2 cellular contexts compared by ENCODE assay signal in the genomic region with DNA sequence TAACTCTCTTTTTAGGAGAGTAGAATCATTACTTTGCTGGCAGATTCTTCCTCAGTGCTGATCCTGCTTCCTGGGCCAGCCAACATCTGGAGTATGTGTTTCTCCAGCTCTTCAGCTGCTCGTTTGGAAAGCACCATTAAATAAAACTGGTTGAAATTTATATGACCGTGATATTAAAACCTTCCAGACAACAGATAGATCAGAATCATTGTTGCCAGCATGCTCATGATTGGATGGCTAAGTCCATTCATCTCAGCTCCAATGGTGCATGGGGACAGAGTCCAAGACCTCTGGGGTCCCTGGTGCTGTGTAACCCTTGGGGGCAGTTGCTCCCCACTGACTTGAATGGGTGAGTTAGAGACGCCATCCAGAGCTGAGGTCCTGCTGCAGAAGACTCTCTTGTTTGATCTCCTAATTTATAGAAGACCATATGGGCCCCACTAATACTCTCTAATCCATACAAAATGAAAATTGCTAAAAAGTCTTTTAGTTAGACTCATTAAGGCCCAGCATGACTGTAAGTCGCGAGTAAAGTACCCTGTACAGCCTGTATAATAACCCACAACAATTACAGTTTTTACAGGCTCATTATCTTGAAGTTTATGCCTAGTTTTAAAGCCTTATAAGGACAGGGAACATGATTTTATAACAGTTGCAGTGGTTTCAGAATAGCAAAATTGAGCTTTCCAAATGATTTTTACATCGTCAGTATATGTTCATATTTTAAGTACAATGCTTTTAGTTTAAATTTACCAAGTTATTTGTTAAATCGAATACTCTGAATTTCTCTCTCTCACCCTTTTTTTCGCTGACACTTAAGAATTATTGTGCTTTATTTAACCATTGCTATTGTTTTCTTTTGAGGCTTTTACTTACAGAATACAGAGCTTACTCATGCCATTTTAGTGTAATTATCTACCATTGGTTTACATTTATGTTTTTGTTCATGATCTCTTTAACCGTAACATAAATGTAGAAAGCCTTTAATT.
TF ChIP-seq lines count a peak whose summit lies in the region.

No MANE protein-coding gene starts in this region.

TF ChIP-seq in GM23338, 12 proteins besides CTCF, POLR2A, EP300 and RAD21 (continued from another document and continues in another):
- TF ChIP-seq, protein P1, sequence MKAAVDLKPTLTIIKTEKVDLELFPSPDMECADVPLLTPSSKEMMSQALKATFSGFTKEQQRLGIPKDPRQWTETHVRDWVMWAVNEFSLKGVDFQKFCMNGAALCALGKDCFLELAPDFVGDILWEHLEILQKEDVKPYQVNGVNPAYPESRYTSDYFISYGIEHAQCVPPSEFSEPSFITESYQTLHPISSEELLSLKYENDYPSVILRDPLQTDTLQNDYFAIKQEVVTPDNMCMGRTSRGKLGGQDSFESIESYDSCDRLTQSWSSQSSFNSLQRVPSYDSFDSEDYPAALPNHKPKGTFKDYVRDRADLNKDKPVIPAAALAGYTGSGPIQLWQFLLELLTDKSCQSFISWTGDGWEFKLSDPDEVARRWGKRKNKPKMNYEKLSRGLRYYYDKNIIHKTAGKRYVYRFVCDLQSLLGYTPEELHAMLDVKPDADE (IDR thresholded peaks at IDR 0.05), result no peak
- TF ChIP-seq, protein P2, sequence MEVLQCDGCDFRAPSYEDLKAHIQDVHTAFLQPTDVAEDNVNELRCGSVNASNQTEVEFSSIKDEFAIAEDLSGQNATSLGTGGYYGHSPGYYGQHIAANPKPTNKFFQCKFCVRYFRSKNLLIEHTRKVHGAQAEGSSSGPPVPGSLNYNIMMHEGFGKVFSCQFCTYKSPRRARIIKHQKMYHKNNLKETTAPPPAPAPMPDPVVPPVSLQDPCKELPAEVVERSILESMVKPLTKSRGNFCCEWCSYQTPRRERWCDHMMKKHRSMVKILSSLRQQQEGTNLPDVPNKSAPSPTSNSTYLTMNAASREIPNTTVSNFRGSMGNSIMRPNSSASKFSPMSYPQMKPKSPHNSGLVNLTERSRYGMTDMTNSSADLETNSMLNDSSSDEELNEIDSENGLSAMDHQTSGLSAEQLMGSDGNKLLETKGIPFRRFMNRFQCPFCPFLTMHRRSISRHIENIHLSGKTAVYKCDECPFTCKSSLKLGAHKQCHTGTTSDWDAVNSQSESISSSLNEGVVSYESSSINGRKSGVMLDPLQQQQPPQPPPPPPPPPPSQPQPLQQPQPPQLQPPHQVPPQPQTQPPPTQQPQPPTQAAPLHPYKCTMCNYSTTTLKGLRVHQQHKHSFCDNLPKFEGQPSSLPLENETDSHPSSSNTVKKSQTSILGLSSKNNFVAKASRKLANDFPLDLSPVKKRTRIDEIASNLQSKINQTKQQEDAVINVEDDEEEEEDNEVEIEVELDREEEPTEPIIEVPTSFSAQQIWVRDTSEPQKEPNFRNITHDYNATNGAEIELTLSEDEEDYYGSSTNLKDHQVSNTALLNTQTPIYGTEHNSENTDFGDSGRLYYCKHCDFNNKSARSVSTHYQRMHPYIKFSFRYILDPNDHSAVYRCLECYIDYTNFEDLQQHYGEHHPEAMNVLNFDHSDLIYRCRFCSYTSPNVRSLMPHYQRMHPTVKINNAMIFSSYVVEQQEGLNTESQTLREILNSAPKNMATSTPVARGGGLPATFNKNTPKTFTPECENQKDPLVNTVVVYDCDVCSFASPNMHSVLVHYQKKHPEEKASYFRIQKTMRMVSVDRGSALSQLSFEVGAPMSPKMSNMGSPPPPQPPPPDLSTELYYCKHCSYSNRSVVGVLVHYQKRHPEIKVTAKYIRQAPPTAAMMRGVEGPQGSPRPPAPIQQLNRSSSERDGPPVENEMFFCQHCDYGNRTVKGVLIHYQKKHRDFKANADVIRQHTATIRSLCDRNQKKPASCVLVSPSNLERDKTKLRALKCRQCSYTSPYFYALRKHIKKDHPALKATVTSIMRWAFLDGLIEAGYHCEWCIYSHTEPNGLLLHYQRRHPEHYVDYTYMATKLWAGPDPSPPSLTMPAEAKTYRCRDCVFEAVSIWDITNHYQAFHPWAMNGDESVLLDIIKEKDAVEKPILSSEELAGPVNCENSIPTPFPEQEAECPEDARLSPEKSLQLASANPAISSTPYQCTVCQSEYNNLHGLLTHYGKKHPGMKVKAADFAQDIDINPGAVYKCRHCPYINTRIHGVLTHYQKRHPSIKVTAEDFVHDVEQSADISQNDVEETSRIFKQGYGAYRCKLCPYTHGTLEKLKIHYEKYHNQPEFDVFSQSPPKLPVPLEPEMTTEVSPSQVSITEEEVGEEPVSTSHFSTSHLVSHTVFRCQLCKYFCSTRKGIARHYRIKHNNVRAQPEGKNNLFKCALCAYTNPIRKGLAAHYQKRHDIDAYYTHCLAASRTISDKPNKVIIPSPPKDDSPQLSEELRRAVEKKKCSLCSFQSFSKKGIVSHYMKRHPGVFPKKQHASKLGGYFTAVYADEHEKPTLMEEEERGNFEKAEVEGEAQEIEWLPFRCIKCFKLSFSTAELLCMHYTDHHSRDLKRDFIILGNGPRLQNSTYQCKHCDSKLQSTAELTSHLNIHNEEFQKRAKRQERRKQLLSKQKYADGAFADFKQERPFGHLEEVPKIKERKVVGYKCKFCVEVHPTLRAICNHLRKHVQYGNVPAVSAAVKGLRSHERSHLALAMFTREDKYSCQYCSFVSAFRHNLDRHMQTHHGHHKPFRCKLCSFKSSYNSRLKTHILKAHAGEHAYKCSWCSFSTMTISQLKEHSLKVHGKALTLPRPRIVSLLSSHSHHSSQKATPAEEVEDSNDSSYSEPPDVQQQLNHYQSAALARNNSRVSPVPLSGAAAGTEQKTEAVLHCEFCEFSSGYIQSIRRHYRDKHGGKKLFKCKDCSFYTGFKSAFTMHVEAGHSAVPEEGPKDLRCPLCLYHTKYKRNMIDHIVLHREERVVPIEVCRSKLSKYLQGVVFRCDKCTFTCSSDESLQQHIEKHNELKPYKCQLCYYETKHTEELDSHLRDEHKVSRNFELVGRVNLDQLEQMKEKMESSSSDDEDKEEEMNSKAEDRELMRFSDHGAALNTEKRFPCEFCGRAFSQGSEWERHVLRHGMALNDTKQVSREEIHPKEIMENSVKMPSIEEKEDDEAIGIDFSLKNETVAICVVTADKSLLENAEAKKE (CRISPR knock-in tag; IDR thresholded peaks at IDR 0.05), result no peak
- TF ChIP-seq NANOG (IDR thresholded peaks at IDR 0.05; ENCODE audit: borderline replicate concordance) (no peak), EZH2phosphoT487 (IDR thresholded peaks at IDR 0.05; ENCODE audit: unreplicated experiment) (no peak), STAT1 (IDR thresholded peaks at IDR 0.05; ENCODE audit: unreplicated experiment) (no peak)
- TF ChIP-seq, protein P3, sequence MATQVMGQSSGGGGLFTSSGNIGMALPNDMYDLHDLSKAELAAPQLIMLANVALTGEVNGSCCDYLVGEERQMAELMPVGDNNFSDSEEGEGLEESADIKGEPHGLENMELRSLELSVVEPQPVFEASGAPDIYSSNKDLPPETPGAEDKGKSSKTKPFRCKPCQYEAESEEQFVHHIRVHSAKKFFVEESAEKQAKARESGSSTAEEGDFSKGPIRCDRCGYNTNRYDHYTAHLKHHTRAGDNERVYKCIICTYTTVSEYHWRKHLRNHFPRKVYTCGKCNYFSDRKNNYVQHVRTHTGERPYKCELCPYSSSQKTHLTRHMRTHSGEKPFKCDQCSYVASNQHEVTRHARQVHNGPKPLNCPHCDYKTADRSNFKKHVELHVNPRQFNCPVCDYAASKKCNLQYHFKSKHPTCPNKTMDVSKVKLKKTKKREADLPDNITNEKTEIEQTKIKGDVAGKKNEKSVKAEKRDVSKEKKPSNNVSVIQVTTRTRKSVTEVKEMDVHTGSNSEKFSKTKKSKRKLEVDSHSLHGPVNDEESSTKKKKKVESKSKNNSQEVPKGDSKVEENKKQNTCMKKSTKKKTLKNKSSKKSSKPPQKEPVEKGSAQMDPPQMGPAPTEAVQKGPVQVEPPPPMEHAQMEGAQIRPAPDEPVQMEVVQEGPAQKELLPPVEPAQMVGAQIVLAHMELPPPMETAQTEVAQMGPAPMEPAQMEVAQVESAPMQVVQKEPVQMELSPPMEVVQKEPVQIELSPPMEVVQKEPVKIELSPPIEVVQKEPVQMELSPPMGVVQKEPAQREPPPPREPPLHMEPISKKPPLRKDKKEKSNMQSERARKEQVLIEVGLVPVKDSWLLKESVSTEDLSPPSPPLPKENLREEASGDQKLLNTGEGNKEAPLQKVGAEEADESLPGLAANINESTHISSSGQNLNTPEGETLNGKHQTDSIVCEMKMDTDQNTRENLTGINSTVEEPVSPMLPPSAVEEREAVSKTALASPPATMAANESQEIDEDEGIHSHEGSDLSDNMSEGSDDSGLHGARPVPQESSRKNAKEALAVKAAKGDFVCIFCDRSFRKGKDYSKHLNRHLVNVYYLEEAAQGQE (IDR thresholded peaks at IDR 0.05; ENCODE audit: unreplicated experiment), result no peak

TF ChIP-seq in WTC11, 78 proteins besides CTCF, POLR2A, EP300 and RAD21 (continued from another document):
- TF ChIP-seq, protein P4, sequence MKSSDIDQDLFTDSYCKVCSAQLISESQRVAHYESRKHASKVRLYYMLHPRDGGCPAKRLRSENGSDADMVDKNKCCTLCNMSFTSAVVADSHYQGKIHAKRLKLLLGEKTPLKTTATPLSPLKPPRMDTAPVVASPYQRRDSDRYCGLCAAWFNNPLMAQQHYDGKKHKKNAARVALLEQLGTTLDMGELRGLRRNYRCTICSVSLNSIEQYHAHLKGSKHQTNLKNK (CRISPR knock-in tag; IDR thresholded peaks at IDR 0.05), result no peak
- TF ChIP-seq ZNF219 (CRISPR knock-in tag; IDR thresholded peaks at IDR 0.05; ENCODE audit: borderline replicate concordance) (no peak), KAT7 (CRISPR knock-in tag; IDR thresholded peaks at IDR 0.05; ENCODE audit: borderline replicate concordance) (no peak), NR2C2 (CRISPR knock-in tag; IDR thresholded peaks at IDR 0.05) (no peak), ZBTB21 (CRISPR knock-in tag; IDR thresholded peaks at IDR 0.05; ENCODE audit: borderline replicate concordance) (no peak), ZNF423 (CRISPR knock-in tag; IDR thresholded peaks at IDR 0.05) (no peak), SMAD3 (CRISPR knock-in tag; IDR thresholded peaks at IDR 0.05; ENCODE audit: borderline replicate concordance) (no peak), ATF1 (CRISPR knock-in tag; IDR thresholded peaks at IDR 0.05) (no peak), TCF7 (CRISPR knock-in tag; IDR thresholded peaks at IDR 0.05; ENCODE audit: low read depth) (no peak), NR3C1 (CRISPR knock-in tag; conservative IDR thresholded peaks at IDR 0.05; ENCODE audit: low read depth) (no peak)
- TF ChIP-seq, protein P5, sequence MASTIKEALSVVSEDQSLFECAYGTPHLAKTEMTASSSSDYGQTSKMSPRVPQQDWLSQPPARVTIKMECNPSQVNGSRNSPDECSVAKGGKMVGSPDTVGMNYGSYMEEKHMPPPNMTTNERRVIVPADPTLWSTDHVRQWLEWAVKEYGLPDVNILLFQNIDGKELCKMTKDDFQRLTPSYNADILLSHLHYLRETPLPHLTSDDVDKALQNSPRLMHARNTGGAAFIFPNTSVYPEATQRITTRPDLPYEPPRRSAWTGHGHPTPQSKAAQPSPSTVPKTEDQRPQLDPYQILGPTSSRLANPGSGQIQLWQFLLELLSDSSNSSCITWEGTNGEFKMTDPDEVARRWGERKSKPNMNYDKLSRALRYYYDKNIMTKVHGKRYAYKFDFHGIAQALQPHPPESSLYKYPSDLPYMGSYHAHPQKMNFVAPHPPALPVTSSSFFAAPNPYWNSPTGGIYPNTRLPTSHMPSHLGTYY (CRISPR knock-in tag; IDR thresholded peaks at IDR 0.05), result no peak
- TF ChIP-seq, protein P6, sequence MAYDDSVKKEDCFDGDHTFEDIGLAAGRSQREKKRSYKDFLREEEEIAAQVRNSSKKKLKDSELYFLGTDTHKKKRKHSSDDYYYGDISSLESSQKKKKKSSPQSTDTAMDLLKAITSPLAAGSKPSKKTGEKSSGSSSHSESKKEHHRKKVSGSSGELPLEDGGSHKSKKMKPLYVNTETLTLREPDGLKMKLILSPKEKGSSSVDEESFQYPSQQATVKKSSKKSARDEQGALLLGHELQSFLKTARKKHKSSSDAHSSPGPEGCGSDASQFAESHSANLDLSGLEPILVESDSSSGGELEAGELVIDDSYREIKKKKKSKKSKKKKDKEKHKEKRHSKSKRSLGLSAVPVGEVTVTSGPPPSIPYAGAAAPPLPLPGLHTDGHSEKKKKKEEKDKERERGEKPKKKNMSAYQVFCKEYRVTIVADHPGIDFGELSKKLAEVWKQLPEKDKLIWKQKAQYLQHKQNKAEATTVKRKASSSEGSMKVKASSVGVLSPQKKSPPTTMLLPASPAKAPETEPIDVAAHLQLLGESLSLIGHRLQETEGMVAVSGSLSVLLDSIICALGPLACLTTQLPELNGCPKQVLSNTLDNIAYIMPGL (CRISPR knock-in tag; IDR thresholded peaks at IDR 0.05), result no peak
